In genomic region chr9:79242489-79242888, GRCh38 we compare ENCODE assay signal across 21 cellular contexts.
"Had no signal": no experiment of that assay in that cellular context is flagged by ENCODE, and none has a peak within 500 bp of the region (broad histone marks: within the 10 kb centered on the region; RNA-seq: fewer than 3 reads in every experiment).

No MANE protein-coding gene starts in this region.

- H3K9ac ChIP-seq: neural progenitor cell had no signal

- H3K4me2 ChIP-seq: neural progenitor cell had no signal

- DNase-seq: activated CD4-positive, alpha-beta memory T cell treated with anti-CD3 and anti-CD28 coated beads for 36 hours; activated CD4-positive, alpha-beta T cell treated with anti-CD3 and anti-CD28 coated beads for 48 hours; activated effector memory CD4-positive, alpha-beta T cell treated with Interleukin-2 at 50 U/mL for 16 hours; activated naive CD4-positive, alpha-beta T cell treated with anti-CD3 and anti-CD28 coated beads for 36 hours; activated naive CD8-positive, alpha-beta T cell treated with anti-CD3 and anti-CD28 coated beads, Interleukin-2, amount 10 ng/mL, durations not matched to agents 7 days and 5 days; activated T-cell treated with anti-CD3 and anti-CD28 coated beads, Interleukin-2, amount 50 U/mL, for 72 hours; amygdala; gastrocnemius medialis; hippocampal formation; kidney glomerular epithelial cell; left lung; naive thymus-derived CD4-positive, alpha-beta T cell; spleen; stimulated activated CD4-positive, alpha-beta T cell treated with anti-CD3 and anti-CD28 coated beads, Interleukin-4, amount 100 ng/mL, for 1 hour; stimulated activated naive CD4-positive, alpha-beta T cell treated with Interleukin-2 at 50 U/mL for 16 hours; upper lobe of left lung had no signal

- H3K27ac ChIP-seq: coronary artery, esophagus muscularis mucosa, gastrocnemius medialis, left lung, neural progenitor cell, prostate gland, spleen, upper lobe of left lung had no signal

- H3K4me1 ChIP-seq: esophagus muscularis mucosa, gastrocnemius medialis, prostate gland, spleen, upper lobe of left lung had no signal

- H3K27me3 ChIP-seq: esophagus muscularis mucosa, gastrocnemius medialis, left lung, neural progenitor cell, upper lobe of left lung had no signal

- H2AFZ ChIP-seq: neural progenitor cell had no signal

- H3K4me3 ChIP-seq: coronary artery, esophagus muscularis mucosa, gastrocnemius medialis, left lung, lung, neural progenitor cell, prostate gland, spleen, upper lobe of left lung had no signal

- H3K36me3 ChIP-seq: esophagus muscularis mucosa, gastrocnemius medialis, left lung, neural progenitor cell, prostate gland, spleen, upper lobe of left lung had no signal

- H3K9me3 ChIP-seq: esophagus muscularis mucosa, gastrocnemius medialis, left lung, prostate gland, spleen, upper lobe of left lung had no signal
